Comparison of ENCODE assay signal across 17 cellular contexts in the genomic region with DNA sequence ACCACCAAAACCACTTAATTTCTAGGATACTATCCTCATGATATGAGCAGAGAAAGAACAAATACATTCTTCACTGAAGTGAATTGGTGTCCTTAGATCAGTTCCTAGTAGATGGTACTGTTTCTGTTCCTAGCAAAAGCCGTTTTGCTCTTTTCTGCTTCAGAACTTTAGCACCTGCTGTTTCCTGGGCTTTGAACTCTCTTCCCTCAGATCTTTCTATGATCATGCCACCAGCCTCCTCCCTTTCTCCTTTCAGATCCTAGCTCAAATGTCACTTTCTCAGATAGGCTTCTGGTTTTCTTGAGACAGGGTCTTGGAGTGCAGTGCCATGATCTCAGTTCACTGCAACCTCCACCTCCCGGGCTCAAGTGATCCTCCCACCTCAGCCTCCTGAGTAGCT.
DNase-seq lines count a peak whose midpoint lies in the region; ATAC-seq and TF ChIP-seq lines count a peak whose summit lies in the region.
"Had no signal": no experiment of that assay in that cellular context is flagged by ENCODE, and none has a peak within 500 bp of the region (broad histone marks: within the 10 kb centered on the region; RNA-seq: fewer than 3 reads in every experiment).

No MANE protein-coding gene starts in this region.

- H3K4me3 Mint-ChIP-seq in activated naive CD4-positive, alpha-beta T cell treated with anti-CD3 and anti-CD28 coated beads, Interleukin-2, amount 10 ng/mL, durations not matched to agents 7 days and 5 days: no peak overlapping the region
- peak overlapping the region in 1 of 3 donors; percentile 45 for H3K4me3 Mint-ChIP-seq in T-cell
- H3K4me3 Mint-ChIP-seq in naive thymus-derived CD8-positive, alpha-beta T cell: peak overlapping the region in 3 of 10 donors; percentile 3 to 39 (median 28)
- H3K4me3 Mint-ChIP-seq: B cell, HFFc6 had no signal

- ATAC-seq in DND-41 (ENCODE audit: insufficient read depth, low read depth) (peak; percentile 89), T-cell (replicated peaks in 1 of 4) (peak in 3 of 4 experiments; percentile 49 to 96 (median 85)), GM18498 (IDR thresholded peaks at IDR 0.05; ENCODE audit: unreplicated experiment) (no peak)
- peak; percentile 54 to 89 for ATAC-seq in naive thymus-derived CD8-positive, alpha-beta T cell
- ATAC-seq: HCT116 had no signal

- no peaks in the 10 kb centered on the region for H3K9me3 ChIP-seq in DND-41 (ENCODE audit: insufficient read depth, low read length, severe bottlenecking)
- H3K9me3 ChIP-seq: BLaER1 treated with 17β-estradiol and CSF1 and Interleukin-3, amounts not matched to agents 10 nM and 100 nM; Caco-2 had no signal

- H3K27ac ChIP-seq in DND-41 (ENCODE audit: low read length): peak overlapping the region; percentile 49; the same call in 1 of the 2 replicates
- H3K27ac ChIP-seq: BLaER1 treated with 17β-estradiol and CSF1 and Interleukin-3, amounts not matched to agents 10 nM and 100 nM; HL-60 had no signal

- no peak overlapping the region for H3K4me3 ChIP-seq in DND-41 (ENCODE audit: low read depth in 1 of 2, low read length in 2 of 2)
- H3K4me3 ChIP-seq: BLaER1 treated with 17β-estradiol and CSF1 and Interleukin-3, amounts not matched to agents 10 nM and 100 nM had no signal

- no peaks in the 10 kb centered on the region for H3K36me3 Mint-ChIP-seq in activated naive CD4-positive, alpha-beta T cell treated with anti-CD3 and anti-CD28 coated beads, Interleukin-2, amount 10 ng/mL, durations not matched to agents 7 days and 5 days
- no peaks in the 10 kb centered on the region for H3K36me3 Mint-ChIP-seq in T-cell
- no peaks in the 10 kb centered on the region for H3K36me3 Mint-ChIP-seq in naive thymus-derived CD8-positive, alpha-beta T cell

- H3K9ac ChIP-seq in DND-41 (ENCODE audit: low read depth, low read length): no peak overlapping the region
- H3K9ac ChIP-seq: BLaER1 treated with 17β-estradiol and CSF1 and Interleukin-3, amounts not matched to agents 10 nM and 100 nM had no signal

- H3K4me1 ChIP-seq in DND-41 (ENCODE audit: insufficient read depth, low read length): peaks cover 34% of the 10 kb centered on the region
- H3K4me1 ChIP-seq: Caco-2 had no signal

- POLR2A ChIA-PET in T-cell (lab: Charles Lee): no interaction called here
- POLR2A ChIA-PET in naive thymus-derived CD8-positive, alpha-beta T cell (lab: Charles Lee): no interaction called here

- peak overlapping the region; percentile 19; the same call in 1 of the 2 replicates for H3K4me2 ChIP-seq in DND-41 (ENCODE audit: insufficient read depth, low read length)
- H3K4me2 ChIP-seq: BLaER1 treated with 17β-estradiol and CSF1 and Interleukin-3, amounts not matched to agents 10 nM and 100 nM had no signal

- peaks cover 16% of the 10 kb centered on the region for H3K27me3 Mint-ChIP-seq in activated naive CD4-positive, alpha-beta T cell treated with anti-CD3 and anti-CD28 coated beads, Interleukin-2, amount 10 ng/mL, durations not matched to agents 7 days and 5 days
- peaks cover 9 to 53% of the 10 kb centered on the region in 2 donors for H3K27me3 Mint-ChIP-seq in T-cell
- H3K27me3 Mint-ChIP-seq in naive thymus-derived CD8-positive, alpha-beta T cell: peaks cover 16 to 46% (median 33%) of the 10 kb centered on the region in 5 donors

- no peaks in the 10 kb centered on the region for H4K20me1 ChIP-seq in DND-41 (ENCODE audit: insufficient read depth, low read length)
- H4K20me1 ChIP-seq: BLaER1 treated with 17β-estradiol and CSF1 and Interleukin-3, amounts not matched to agents 10 nM and 100 nM had no signal

- no peaks in the 10 kb centered on the region for H3K79me2 ChIP-seq in DND-41 (ENCODE audit: insufficient read depth, low read length)

- H3K4me1 Mint-ChIP-seq in activated naive CD4-positive, alpha-beta T cell treated with anti-CD3 and anti-CD28 coated beads, Interleukin-2, amount 10 ng/mL, durations not matched to agents 7 days and 5 days: peaks cover 50% of the 10 kb centered on the region
- H3K4me1 Mint-ChIP-seq in T-cell: peaks cover 10 to 50% (median 43%) of the 10 kb centered on the region in 3 donors
- peaks cover 11 to 33% (median 21%) of the 10 kb centered on the region in 4 donors for H3K4me1 Mint-ChIP-seq in naive thymus-derived CD8-positive, alpha-beta T cell
- H3K4me1 Mint-ChIP-seq: B cell had no signal

- no peak overlapping the region for H2AFZ ChIP-seq in DND-41 (ENCODE audit: low read depth, low read length)

- DNase-seq in activated naive CD4-positive, alpha-beta T cell treated with anti-CD3 and anti-CD28 coated beads, Interleukin-2, amount 10 ng/mL, durations not matched to agents 7 days and 5 days: peak; percentile 35
- no peak for DNase-seq in activated naive CD4-positive, alpha-beta T cell treated with anti-CD3 and anti-CD28 coated beads, Interleukin-2, amount 50 U/mL, for 16 hours
- DNase-seq in DND-41 (peak; percentile 70), T-cell (peak in 2 of 34 experiments; percentile 5 to 21), OCI-M2 (lab: John Stamatoyannopoulos, UW; ENCODE audit: unreplicated experiment) (no peak)
- peak in 2 of 10 donors; percentile 33 to 55 for DNase-seq in naive thymus-derived CD8-positive, alpha-beta T cell
- DNase-seq: Caco-2, DMS79, GF-D8, GOT3, H7, HFFc6 had no signal

- peak overlapping the region; percentile 46 for H3K27ac Mint-ChIP-seq in activated naive CD4-positive, alpha-beta T cell treated with anti-CD3 and anti-CD28 coated beads, Interleukin-2, amount 10 ng/mL, durations not matched to agents 7 days and 5 days
- H3K27ac Mint-ChIP-seq in T-cell: peak overlapping the region in 1 of 2 donors; percentile 53
- peak overlapping the region in 2 of 10 donors; percentile 13 to 76 for H3K27ac Mint-ChIP-seq in naive thymus-derived CD8-positive, alpha-beta T cell
- H3K27ac Mint-ChIP-seq: B cell, HFFc6 had no signal

- CTCF ChIA-PET in activated naive CD4-positive, alpha-beta T cell treated with anti-CD3 and anti-CD28 coated beads, Interleukin-2, amount 10 ng/mL, durations not matched to agents 7 days and 5 days (lab: Charles Lee): no interaction called here
- CTCF ChIA-PET in T-cell (lab: Charles Lee): interaction anchor here in 1 of 2 donors (0.8 kb wide), 1 partner anchor 9 kb away, joined by 6 read pairs; no protein-coding TSS in a partner anchor

- H3K36me3 ChIP-seq in DND-41 (ENCODE audit: insufficient read depth, low read length): no peaks in the 10 kb centered on the region
- H3K36me3 ChIP-seq: BLaER1 treated with 17β-estradiol and CSF1 and Interleukin-3, amounts not matched to agents 10 nM and 100 nM had no signal

- H3K27me3 ChIP-seq in DND-41 (ENCODE audit: insufficient read depth, low read length, poor library complexity): no peaks in the 10 kb centered on the region

- no peak for TF ChIP-seq CTCF in DND-41 (IDR thresholded peaks at IDR 0.05; ENCODE audit: borderline replicate concordance, extremely low read depth, low read length, poor library complexity, severe bottlenecking)

- no peaks in the 10 kb centered on the region for H3K9me3 Mint-ChIP-seq in activated naive CD4-positive, alpha-beta T cell treated with anti-CD3 and anti-CD28 coated beads, Interleukin-2, amount 10 ng/mL, durations not matched to agents 7 days and 5 days
- H3K9me3 Mint-ChIP-seq in T-cell: no peaks in the 10 kb centered on the region
- H3K9me3 Mint-ChIP-seq in naive thymus-derived CD8-positive, alpha-beta T cell: no peaks in the 10 kb centered on the region
- H3K9me3 Mint-ChIP-seq: HFFc6 had no signal

Comparison
In these comparisons a context has a peak if more than half of its experiments do, and no peak if none do; other contexts are left out.
1. DNase-seq: peak in activated naive CD4-positive, alpha-beta T cell treated with anti-CD3 and anti-CD28 coated beads, Interleukin-2, amount 10 ng/mL, durations not matched to agents 7 days and 5 days (single experiment) and DND-41 (single experiment); none in activated naive CD4-positive, alpha-beta T cell treated with anti-CD3 and anti-CD28 coated beads, Interleukin-2, amount 50 U/mL, for 16 hours (single experiment) and OCI-M2 (single experiment).